ENCODE assay signal across 8 cellular contexts in genomic region chr22:40044870-40045834, GRCh38. TPM values are rescaled to one million over a fixed set of nuclear protein-coding genes. Genes with fewer than 3 reads are reported as not detected.
DNase-seq lines count a peak whose midpoint lies in the region; ATAC-seq and TF ChIP-seq lines count a peak whose summit lies in the region.

No MANE protein-coding gene starts in this region.

- H3K9me3 ChIP-seq in PC-9 (ENCODE audit: insufficient read depth, low read depth) = no peaks in the 10 kb centered on the region
- no peaks in the 10 kb centered on the region for H3K9me3 ChIP-seq in testis

- H3K27me3 ChIP-seq in PC-9 (ENCODE audit: insufficient read depth, low read depth) (no peaks in the 10 kb centered on the region), testis (no peaks in the 10 kb centered on the region)

- ATAC-seq in HG02938 (IDR thresholded peaks at IDR 0.05; ENCODE audit: unreplicated experiment) = peak; percentile 11
- ATAC-seq in omental fat pad (ENCODE audit: low FRiP score) = peak; percentile 29

- H3K36me3 ChIP-seq in PC-9 (ENCODE audit: low read depth) (no peaks in the 10 kb centered on the region), testis (ENCODE audit: low read depth, missing control alignments) (no peaks in the 10 kb centered on the region)

- 0% methylated on average over 11 to 68 of the region's 138 CpGs for WGBS in testis, 2 donors

- DNase-seq in NCI-H2227 (lab: John Stamatoyannopoulos, UW; ENCODE audit: unreplicated experiment) = peak; percentile 66
- no peak for DNase-seq in NCI-H2227 treated with DMSO at 0.1 percent for 48 hours (lab: John Stamatoyannopoulos, UW)
- DNase-seq in PC-9 = peak; percentile 55 to 62
- DNase-seq in activated T-helper 9 cell treated with anti-CD3 and anti-CD28 coated beads, Interleukin-2, amount 50 U/mL, for 16 hours (ENCODE audit: low read depth) = peak; percentile 69
- peak; percentile 38 for DNase-seq in globus pallidus (ENCODE audit: low spot score)
- DNase-seq in omental fat pad (ENCODE audit: low spot score) = no peak
- peak; percentile 68 for DNase-seq in testis

- H3K9me2 ChIP-seq in PC-9 (ENCODE audit: insufficient read depth) = no peaks in the 10 kb centered on the region

- peaks cover 9% of the 10 kb centered on the region; the same call in 1 of the 2 replicates for H3F3A ChIP-seq in PC-9 (ENCODE audit: insufficient read depth, low read depth)

- peak overlapping the region; percentile 85 for H3K4me2 ChIP-seq in PC-9

- POLR2A ChIA-PET in PC-9 (lab: Charles Lee; ENCODE audit: unreplicated experiment) = interaction anchor here (0.6 to 1.6 kb wide), 6 partner anchors 10 to 1814 kb away, joined by 3 to 15 read pairs (median 4); partner anchors contain the start of gene TNRC6B

- H3K79me2 ChIP-seq in PC-9 (ENCODE audit: low read depth) = peaks cover 43% of the 10 kb centered on the region

- H3K27ac ChIP-seq in PC-9 (no peak overlapping the region), testis (peak overlapping the region; percentile 94 to 98)

- no peak for TF ChIP-seq CTCF in PC-9 (conservative IDR thresholded peaks at IDR 0.05)
- TF ChIP-seq CTCF in omental fat pad (IDR thresholded peaks at IDR 0.05) = no peak
- TF ChIP-seq CTCF in testis (IDR thresholded peaks at IDR 0.05) = no peak

- H3K4me1 ChIP-seq in PC-9 (replicated peaks; ENCODE audit: insufficient read depth) = peaks cover 27% of the 10 kb centered on the region
- peaks cover 44% of the 10 kb centered on the region for H3K4me1 ChIP-seq in testis

- intact Hi-C loops in PC-9 (cut with micrococcal nuclease; ENCODE audit: unreplicated experiment) (loop anchor here (1.0 to 2.0 kb wide), 3 partner anchors 111 to 302 kb away; partner anchors contain the start of genes ADSL and TNRC6B), testis (cut with DNase I; ENCODE audit: low total_unique reads) (loop anchor here (10.0 kb wide), 1 partner anchor 300 kb away; the partner anchor contains the start of gene ADSL)

- peak overlapping the region; percentile 80 for H2AFZ ChIP-seq in PC-9

- CTCF ChIA-PET in PC-9 (lab: Charles Lee) = interaction anchor here (0.6 to 1.2 kb wide), 3 partner anchors 134 to 516 kb away, joined by 3 read pairs; no protein-coding TSS in a partner anchor

- H3K4me3 ChIP-seq in PC-9 (peak overlapping the region; percentile 82), testis (peak overlapping the region; percentile 73 to 83)

- H4K20me1 ChIP-seq in PC-9 (ENCODE audit: insufficient read depth) = peaks cover 30% of the 10 kb centered on the region

- no peak for TF ChIP-seq POLR2A in testis (IDR thresholded peaks at IDR 0.05)

- BruUV-seq in PC-9 (replicated peaks; lab: Mats Ljungman, UMichigan) = no TSS peak

RNA-seq across cellular contexts. Expression of gene FAM83F, which starts 50.4 kb away (rescaled TPM):
- total RNA-seq in PC-9 (2021) = 8.1 and 9.1 TPM in 2 replicates
- total RNA-seq in omental fat pad = under 1 TPM; 0.37 to 0.84 (median 0.57) TPM
- 10 to 100 TPM; 30.2 to 41.1 TPM for total RNA-seq in testis
- polyA plus RNA-seq in testis (ENCODE audit: insufficient read depth, low read depth, low replicate concordance) = 57.7 TPM

Comparison
In these comparisons a context has a peak if more than half of its experiments do, and no peak if none do; other contexts are left out.
1. DNase-seq: peak in NCI-H2227 (single experiment), PC-9 (2 of 2), activated T-helper 9 cell treated with anti-CD3 and anti-CD28 coated beads, Interleukin-2, amount 50 U/mL, for 16 hours (single experiment), globus pallidus (single experiment) and testis (single experiment); none in NCI-H2227 treated with DMSO at 0.1 percent for 48 hours (single experiment) and omental fat pad (single experiment).